In the genomic region with DNA sequence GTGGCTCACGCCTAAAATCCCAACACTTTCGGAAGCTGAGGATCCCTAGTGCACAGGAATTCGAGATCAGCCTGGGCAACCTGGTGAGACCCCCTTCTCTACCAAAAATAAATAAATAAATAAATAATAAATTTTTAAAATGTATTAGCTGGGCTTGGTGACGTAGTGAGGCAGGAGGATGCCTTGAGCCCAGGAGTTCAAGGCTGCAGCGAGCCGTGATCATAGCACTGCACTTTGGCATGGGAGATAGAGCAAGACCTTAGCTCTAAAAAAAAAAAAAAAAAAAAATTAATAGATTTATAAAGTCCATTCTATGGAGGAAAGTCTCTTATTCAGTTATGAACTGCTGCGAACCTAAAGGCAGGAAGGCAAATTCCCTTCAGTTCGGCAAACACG, we compare ENCODE assay signal across 8 cellular contexts. TPM values are rescaled to one million over a fixed set of nuclear protein-coding genes. Genes with fewer than 3 reads are reported as not detected.
DNase-seq lines count a peak whose midpoint lies in the region; ATAC-seq, FAIRE-seq and TF ChIP-seq lines count a peak whose summit lies in the region.

No MANE protein-coding gene starts in this region.

- H3K9me3 ChIP-seq in CD4-positive, alpha-beta memory T cell (ENCODE audit: control insufficient read depth in 1 of 2, low read length in 2 of 2), result no peaks in the 10 kb centered on the region
- H3K9me3 ChIP-seq in OCI-LY3 (ENCODE audit: insufficient read depth, low read length) (no peaks in the 10 kb centered on the region), endothelial cell of umbilical vein (replicated peaks; ENCODE audit: control insufficient read depth, insufficient read depth, low read length) (no peaks in the 10 kb centered on the region), neutrophil (no peaks in the 10 kb centered on the region)

- H3K79me2 ChIP-seq in OCI-LY3 (ENCODE audit: low read length), result peaks cover 22% of the 10 kb centered on the region
- peaks cover 32% of the 10 kb centered on the region for H3K79me2 ChIP-seq in endothelial cell of umbilical vein (ENCODE audit: control insufficient read depth, insufficient read depth, low read length)

- POLR2A ChIA-PET in CD4-positive, alpha-beta memory T cell (lab: Charles Lee; ENCODE audit: partially characterized antibody), result interaction anchor here (0.7 to 2.2 kb wide), 5 partner anchors 8 to 160 kb away, joined by 3 to 14 read pairs (median 4); a partner anchor contains a TSS
- POLR2A ChIA-PET in endothelial cell of umbilical vein (lab: Charles Lee), result no interaction called here

- no peaks in the 10 kb centered on the region; the same call in 1 of the 2 replicates for H4K20me1 ChIP-seq in OCI-LY3 (ENCODE audit: insufficient read depth, low read length)
- peaks cover under 1% of the 10 kb centered on the region for H4K20me1 ChIP-seq in endothelial cell of umbilical vein (replicated peaks; ENCODE audit: control insufficient read depth, extremely low read depth, insufficient read depth, low read length)

- peak overlapping the region; percentile 79 for H3K4me2 ChIP-seq in OCI-LY3 (ENCODE audit: low read length)
- H3K4me2 ChIP-seq in endothelial cell of umbilical vein (ENCODE audit: insufficient read depth, low read length), result peak overlapping the region; percentile 64

- peak overlapping the region; percentile 93 to 98 (median 98) for H3K4me3 Mint-ChIP-seq in CD4-positive, alpha-beta memory T cell

- H3K27me3 ChIP-seq in CD4-positive, alpha-beta memory T cell (ENCODE audit: insufficient read depth, low read length), result no peaks in the 10 kb centered on the region
- H3K27me3 ChIP-seq in OCI-LY3 (ENCODE audit: low read depth, low read length) (no peaks in the 10 kb centered on the region), endothelial cell of umbilical vein (ENCODE audit: control insufficient read depth in 2 of 2, insufficient read depth in 2 of 2, low read length in 2 of 2) (no peaks in the 10 kb centered on the region), neutrophil (no peaks in the 10 kb centered on the region)

- peak overlapping the region; percentile 76 to 95 for H3K4me3 ChIP-seq in CD4-positive, alpha-beta memory T cell (ENCODE audit: low read length in 2 of 2)
- H3K4me3 ChIP-seq in OCI-LY3 (ENCODE audit: low read length) (peak overlapping the region; percentile 91), endothelial cell of umbilical vein (replicated peaks in 1 of 3; ENCODE audit: insufficient read depth in 1 of 3, low read depth in 1 of 3, low read length in 3 of 3) (peak overlapping the region in 2 of 3 experiments; percentile 50 to 64), neutrophil (ENCODE audit: low read depth in 1 of 2, low read length in 1 of 2) (peak overlapping the region; percentile 82 to 98)

- no peaks in the 10 kb centered on the region for H3K36me3 ChIP-seq in CD4-positive, alpha-beta memory T cell (ENCODE audit: insufficient read depth, low read length)
- H3K36me3 ChIP-seq in OCI-LY3 (replicated peaks; ENCODE audit: low read depth, low read length) (no peaks in the 10 kb centered on the region), endothelial cell of umbilical vein (ENCODE audit: control insufficient read depth in 2 of 2, extremely low read depth in 1 of 2, insufficient read depth in 2 of 2, low read length in 2 of 2) (no peaks in the 10 kb centered on the region), neutrophil (no peaks in the 10 kb centered on the region)

- intact Hi-C loops in CD4-positive, alpha-beta memory T cell (cut with micrococcal nuclease), result loop anchor here (1.0 to 10.0 kb wide), 5 partner anchors 119 to 411 kb away; a partner anchor contains a TSS
- intact Hi-C loops in endothelial cell of umbilical vein (cut with micrococcal nuclease), result loop anchor here (1.0 to 5.0 kb wide), 8 partner anchors 61 to 414 kb away; a partner anchor contains a TSS

- peaks cover 7 to 32% (median 16%) of the 10 kb centered on the region in 4 donors for H3K4me1 Mint-ChIP-seq in CD4-positive, alpha-beta memory T cell

- CTCF ChIA-PET in CD4-positive, alpha-beta memory T cell (lab: Charles Lee; ENCODE audit: partially characterized antibody), result interaction anchor here (0.7 to 1.2 kb wide), 4 partner anchors 12 to 116 kb away, joined by 3 to 4 read pairs (median 4); no protein-coding TSS in a partner anchor
- CTCF ChIA-PET in endothelial cell of umbilical vein (lab: Charles Lee), result interaction anchor here (0.6 to 1.5 kb wide), 3 partner anchors 13 to 116 kb away, joined by 3 to 5 read pairs (median 3); no protein-coding TSS in a partner anchor

- dilution Hi-C loops in endothelial cell of umbilical vein (cut with MboI; ENCODE audit: extremely low pct_ligation_motif_present, low sequenced_read_pairs), result no loop called here

- TF ChIP-seq POLR2A in endothelial cell of umbilical vein (IDR thresholded peaks at IDR 0.05; ENCODE audit: low read depth, low read length), result no peak

- peak overlapping the region; percentile 77 for H3K27ac ChIP-seq in CD4-positive, alpha-beta memory T cell (ENCODE audit: low read depth, low read length)
- H3K27ac ChIP-seq in OCI-LY3 (ENCODE audit: low read length), result no peak overlapping the region
- peak overlapping the region; percentile 33 for H3K27ac ChIP-seq in endothelial cell of umbilical vein (ENCODE audit: insufficient read depth, low read depth, low read length)
- peak overlapping the region; percentile 98 for H3K27ac ChIP-seq in neutrophil

- peaks cover 7% of the 10 kb centered on the region for H3K4me1 ChIP-seq in CD4-positive, alpha-beta memory T cell (ENCODE audit: insufficient read depth, low read length)
- peaks cover 8% of the 10 kb centered on the region for H3K4me1 ChIP-seq in OCI-LY3 (ENCODE audit: low read length)
- H3K4me1 ChIP-seq in endothelial cell of umbilical vein (ENCODE audit: control insufficient read depth, extremely low read depth, insufficient read depth, low read length), result peaks cover 17% of the 10 kb centered on the region
- peaks cover 39 to 49% of the 10 kb centered on the region in 2 experiments for H3K4me1 ChIP-seq in neutrophil (ENCODE audit: control insufficient read depth in 1 of 2, insufficient read depth in 1 of 2, low read depth in 1 of 2, low read length in 1 of 2)

- no peaks in the 10 kb centered on the region for H3K27me3 Mint-ChIP-seq in CD4-positive, alpha-beta memory T cell

- no peak for ATAC-seq in GM21390 (IDR thresholded peaks at IDR 0.05; ENCODE audit: unreplicated experiment)

- no peaks in the 10 kb centered on the region for H3K9me1 ChIP-seq in endothelial cell of umbilical vein (replicated peaks; ENCODE audit: control insufficient read depth, extremely low read depth, insufficient read depth, low read length)

- no peak for FAIRE-seq in endothelial cell of umbilical vein (lab: Jason Lieb, UNC)

- H3K9ac ChIP-seq in OCI-LY3 (ENCODE audit: low read length), result peak overlapping the region; percentile 78
- peak overlapping the region; percentile 69 for H3K9ac ChIP-seq in endothelial cell of umbilical vein (replicated peaks; ENCODE audit: extremely low read depth, insufficient read depth, low read length)

- no peak for DNase-seq in CD4-positive, alpha-beta memory T cell
- DNase-seq in endothelial cell of umbilical vein (ENCODE audit: low read depth, low spot score) (no peak), NCI-H774 (lab: John Stamatoyannopoulos, UW) (no peak), amniotic stem cell (lab: John Stamatoyannopoulos, UW) (no peak), GM19238 (ENCODE audit: insufficient read length, low spot score) (no peak)

- no TSS peak for BruUV-seq in endothelial cell of umbilical vein (replicated peaks; lab: Mats Ljungman, UMichigan)

- TF ChIP-seq CTCF in OCI-LY3 (IDR thresholded peaks at IDR 0.05; ENCODE audit: low read depth, low read length) (no peak), endothelial cell of umbilical vein (IDR thresholded peaks at IDR 0.05; ENCODE audit: extremely low read depth in 1 of 2, insufficient read depth in 1 of 2, low read depth in 1 of 2, low read length in 2 of 2) (no peak), neutrophil (IDR thresholded peaks at IDR 0.05) (no peak)

- H2AFZ ChIP-seq in OCI-LY3 (ENCODE audit: low read depth, low read length), result no peak overlapping the region
- peak overlapping the region; percentile 58 for H2AFZ ChIP-seq in endothelial cell of umbilical vein (ENCODE audit: low read depth, low read length)

- peaks cover 0 to 5% of the 10 kb centered on the region in 2 donors for H3K36me3 Mint-ChIP-seq in CD4-positive, alpha-beta memory T cell

- peak overlapping the region in 6 of 7 donors; percentile 94 to 98 (median 96) for H3K27ac Mint-ChIP-seq in CD4-positive, alpha-beta memory T cell

- H3K9me3 Mint-ChIP-seq in CD4-positive, alpha-beta memory T cell, result no peaks in the 10 kb centered on the region

TF ChIP-seq in endothelial cell of umbilical vein, 7 proteins besides CTCF, POLR2A, EP300 and RAD21:
- TF ChIP-seq, protein P1, sequence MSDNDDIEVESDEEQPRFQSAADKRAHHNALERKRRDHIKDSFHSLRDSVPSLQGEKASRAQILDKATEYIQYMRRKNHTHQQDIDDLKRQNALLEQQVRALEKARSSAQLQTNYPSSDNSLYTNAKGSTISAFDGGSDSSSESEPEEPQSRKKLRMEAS (IDR thresholded peaks at IDR 0.05; ENCODE audit: insufficient read depth, insufficient read length), result no peak
- TF ChIP-seq EZH2 (IDR thresholded peaks at IDR 0.05; ENCODE audit: borderline replicate concordance, low read depth, low read length, severe bottlenecking) (no peak), POLR2AphosphoS5 (IDR thresholded peaks at IDR 0.05; ENCODE audit: insufficient read depth, low read depth, low read length) (no peak), GATA2 (IDR thresholded peaks at IDR 0.05; ENCODE audit: insufficient read depth, insufficient read length, low read depth, low read length) (no peak), JUN (IDR thresholded peaks at IDR 0.05; ENCODE audit: borderline replicate concordance, insufficient read depth, insufficient read length, low read depth) (no peak), FOS (IDR thresholded peaks at IDR 0.05; ENCODE audit: borderline replicate concordance, insufficient read depth, low read length) (no peak), MYC (IDR thresholded peaks at IDR 0.05; ENCODE audit: low read depth, low read length) (no peak)

RNA-seq across cellular contexts. Expression of a gene that starts 1.1 kb away (rescaled TPM):
- 10 to 100 TPM; 17.9 to 24.4 TPM for total RNA-seq in CD4-positive, alpha-beta memory T cell
- polyA plus RNA-seq in CD4-positive, alpha-beta memory T cell, result 1 to 10 TPM in 1 of 2 donors, under 1 TPM in 1; 0.90 to 2.3 TPM
- 132 and 137 TPM in 2 replicates for total RNA-seq in endothelial cell of umbilical vein
- 28.7 and 30.6 TPM in 2 replicates for polyA plus RNA-seq in endothelial cell of umbilical vein
- polyA plus RNA-seq in endothelial cell of umbilical vein (2011; cell fraction: cytosol; rRNA removed), result 51.7 and 55.0 TPM in 2 replicates
- 69.0 and 76.5 TPM in 2 replicates for polyA plus RNA-seq in endothelial cell of umbilical vein (2011; cell fraction: nucleus; rRNA removed)
- 58.6 and 83.5 TPM in 2 replicates for polyA plus RNA-seq in endothelial cell of umbilical vein (2012)
- polyA minus RNA-seq in endothelial cell of umbilical vein, result 84.4 and 88.2 TPM in 2 replicates
- polyA minus RNA-seq in endothelial cell of umbilical vein (2011; cell fraction: cytosol; rRNA and poly(A)+ RNA removed), result 17.4 TPM
- polyA minus RNA-seq in endothelial cell of umbilical vein (2011; cell fraction: nucleus; rRNA and poly(A)+ RNA removed), result 143 and 200 TPM in 2 replicates
